1 cellular context compared by ENCODE assay signal in the genomic region with DNA sequence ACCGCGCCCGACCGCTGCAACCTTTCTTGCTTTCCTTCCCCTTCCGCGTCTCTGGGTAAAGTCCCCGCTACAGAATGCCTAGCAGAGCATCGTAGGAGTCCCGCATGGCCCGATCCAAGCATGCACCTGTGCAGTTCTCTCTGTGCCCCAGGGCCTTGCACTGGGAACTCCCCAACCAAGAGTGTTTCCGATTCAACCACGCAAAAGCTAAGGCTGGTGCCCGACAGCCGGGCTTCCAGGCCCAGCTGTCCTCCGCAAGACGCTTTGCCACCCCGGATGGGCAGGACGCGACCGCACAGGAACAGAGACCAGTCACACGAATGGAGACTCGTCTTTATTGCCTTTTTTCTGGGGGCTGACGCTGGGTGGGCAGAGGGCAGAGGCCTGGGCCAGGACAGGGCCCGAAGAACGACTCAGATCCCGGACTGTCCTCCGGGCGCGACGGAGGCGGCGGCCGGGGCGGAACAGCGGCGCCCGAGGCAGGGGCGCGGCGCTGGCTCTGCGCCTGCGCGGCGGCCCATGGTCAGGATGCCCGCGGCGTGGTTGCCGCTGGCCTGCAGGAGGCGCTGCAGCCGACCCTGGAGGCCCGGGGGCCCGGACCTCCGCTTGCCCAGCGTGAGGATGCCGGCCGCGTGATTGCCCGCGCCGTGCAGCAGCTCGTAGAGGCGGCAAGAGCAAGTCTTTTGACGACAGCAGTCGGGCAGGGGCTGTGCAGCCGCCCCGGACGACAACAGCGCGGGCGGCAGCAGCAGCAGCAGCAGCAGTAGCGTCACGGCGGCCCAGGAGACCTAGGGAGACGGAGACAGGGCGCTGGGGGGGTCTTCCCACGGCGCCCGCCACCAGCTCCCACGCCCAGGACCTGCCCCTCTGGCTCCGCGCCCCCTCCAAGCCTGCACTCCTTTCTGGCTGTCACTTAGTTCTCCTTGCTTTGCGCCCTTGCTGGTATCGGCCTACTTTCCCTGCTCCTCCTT.
TF ChIP-seq lines count a peak whose summit lies in the region.

No MANE protein-coding gene starts in this region.

TF ChIP-seq in HepG2, 621 proteins besides CTCF, POLR2A, EP300 and RAD21 (continued from another document and continues in another):
- peak; percentile 87; the same call in 1 of the 2 replicates for TF ChIP-seq KIAA2018 (CRISPR knock-in tag; IDR thresholded peaks at IDR 0.05; ENCODE audit: borderline replicate concordance)
- no peak for TF ChIP-seq GTF3A (CRISPR knock-in tag; conservative IDR thresholded peaks at IDR 0.05)
- peak; percentile 55 for TF ChIP-seq SP4 (CRISPR knock-in tag; IDR thresholded peaks at IDR 0.05)
- TF ChIP-seq NBN (conservative IDR thresholded peaks at IDR 0.05): no peak
- TF ChIP-seq THAP9 (CRISPR knock-in tag; IDR thresholded peaks at IDR 0.05; ENCODE audit: borderline replicate concordance): no peak; the same call in 1 of the 2 replicates
- TF ChIP-seq CREB3 (CRISPR knock-in tag; IDR thresholded peaks at IDR 0.05): peak; percentile 91
- TF ChIP-seq NFKB2 (CRISPR knock-in tag; IDR thresholded peaks at IDR 0.05; ENCODE audit: borderline replicate concordance): peak; percentile 92; the same call in 1 of the 2 replicates
- TF ChIP-seq ESRRA (CRISPR knock-in tag; IDR thresholded peaks at IDR 0.05; ENCODE audit: low read depth): peak; percentile 78
- no peak for TF ChIP-seq ZNF850 (CRISPR knock-in tag; conservative IDR thresholded peaks at IDR 0.05)
- TF ChIP-seq, protein P1, sequence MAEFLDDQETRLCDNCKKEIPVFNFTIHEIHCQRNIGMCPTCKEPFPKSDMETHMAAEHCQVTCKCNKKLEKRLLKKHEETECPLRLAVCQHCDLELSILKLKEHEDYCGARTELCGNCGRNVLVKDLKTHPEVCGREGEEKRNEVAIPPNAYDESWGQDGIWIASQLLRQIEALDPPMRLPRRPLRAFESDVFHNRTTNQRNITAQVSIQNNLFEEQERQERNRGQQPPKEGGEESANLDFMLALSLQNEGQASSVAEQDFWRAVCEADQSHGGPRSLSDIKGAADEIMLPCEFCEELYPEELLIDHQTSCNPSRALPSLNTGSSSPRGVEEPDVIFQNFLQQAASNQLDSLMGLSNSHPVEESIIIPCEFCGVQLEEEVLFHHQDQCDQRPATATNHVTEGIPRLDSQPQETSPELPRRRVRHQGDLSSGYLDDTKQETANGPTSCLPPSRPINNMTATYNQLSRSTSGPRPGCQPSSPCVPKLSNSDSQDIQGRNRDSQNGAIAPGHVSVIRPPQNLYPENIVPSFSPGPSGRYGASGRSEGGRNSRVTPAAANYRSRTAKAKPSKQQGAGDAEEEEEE (CRISPR knock-in tag; IDR thresholded peaks at IDR 0.05; ENCODE audit: borderline replicate concordance): no peak
- TF ChIP-seq ZNF430 (CRISPR knock-in tag; IDR thresholded peaks at IDR 0.05): peak; percentile 90
- TF ChIP-seq PHF8 (CRISPR knock-in tag; IDR thresholded peaks at IDR 0.05): peak; percentile 99
- no peak for TF ChIP-seq CBX5 (CRISPR knock-in tag; IDR thresholded peaks at IDR 0.05; ENCODE audit: borderline replicate concordance)
- peak; percentile 68; the same call in 1 of the 2 replicates for TF ChIP-seq SP140L (CRISPR knock-in tag; IDR thresholded peaks at IDR 0.05; ENCODE audit: borderline replicate concordance)
- peak; percentile 57; the same call in 1 of the 2 replicates for TF ChIP-seq TFAP4 (IDR thresholded peaks at IDR 0.05; ENCODE audit: borderline replicate concordance, low read depth)
- no peak for TF ChIP-seq ZMAT5 (CRISPR knock-in tag; IDR thresholded peaks at IDR 0.05; ENCODE audit: borderline replicate concordance, low read depth)
- no peak for TF ChIP-seq PLRG1 (conservative IDR thresholded peaks at IDR 0.05)
- peak; percentile 57; the same call in 1 of the 2 replicates for TF ChIP-seq TSC22D2 (CRISPR knock-in tag; IDR thresholded peaks at IDR 0.05; ENCODE audit: borderline replicate concordance)
- TF ChIP-seq, protein P2, sequence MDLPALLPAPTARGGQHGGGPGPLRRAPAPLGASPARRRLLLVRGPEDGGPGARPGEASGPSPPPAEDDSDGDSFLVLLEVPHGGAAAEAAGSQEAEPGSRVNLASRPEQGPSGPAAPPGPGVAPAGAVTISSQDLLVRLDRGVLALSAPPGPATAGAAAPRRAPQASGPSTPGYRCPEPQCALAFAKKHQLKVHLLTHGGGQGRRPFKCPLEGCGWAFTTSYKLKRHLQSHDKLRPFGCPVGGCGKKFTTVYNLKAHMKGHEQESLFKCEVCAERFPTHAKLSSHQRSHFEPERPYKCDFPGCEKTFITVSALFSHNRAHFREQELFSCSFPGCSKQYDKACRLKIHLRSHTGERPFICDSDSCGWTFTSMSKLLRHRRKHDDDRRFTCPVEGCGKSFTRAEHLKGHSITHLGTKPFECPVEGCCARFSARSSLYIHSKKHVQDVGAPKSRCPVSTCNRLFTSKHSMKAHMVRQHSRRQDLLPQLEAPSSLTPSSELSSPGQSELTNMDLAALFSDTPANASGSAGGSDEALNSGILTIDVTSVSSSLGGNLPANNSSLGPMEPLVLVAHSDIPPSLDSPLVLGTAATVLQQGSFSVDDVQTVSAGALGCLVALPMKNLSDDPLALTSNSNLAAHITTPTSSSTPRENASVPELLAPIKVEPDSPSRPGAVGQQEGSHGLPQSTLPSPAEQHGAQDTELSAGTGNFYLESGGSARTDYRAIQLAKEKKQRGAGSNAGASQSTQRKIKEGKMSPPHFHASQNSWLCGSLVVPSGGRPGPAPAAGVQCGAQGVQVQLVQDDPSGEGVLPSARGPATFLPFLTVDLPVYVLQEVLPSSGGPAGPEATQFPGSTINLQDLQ (CRISPR knock-in tag; IDR thresholded peaks at IDR 0.05): no peak
- TF ChIP-seq, protein P3, sequence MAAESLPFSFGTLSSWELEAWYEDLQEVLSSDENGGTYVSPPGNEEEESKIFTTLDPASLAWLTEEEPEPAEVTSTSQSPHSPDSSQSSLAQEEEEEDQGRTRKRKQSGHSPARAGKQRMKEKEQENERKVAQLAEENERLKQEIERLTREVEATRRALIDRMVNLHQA (CRISPR knock-in tag; IDR thresholded peaks at IDR 0.05): no peak
- peak; percentile 77 for TF ChIP-seq KAT8 (CRISPR knock-in tag; IDR thresholded peaks at IDR 0.05)
- no peak; the same call in 1 of the 2 replicates for TF ChIP-seq DNMT1 (CRISPR knock-in tag; IDR thresholded peaks at IDR 0.05)
- TF ChIP-seq HMG20B (CRISPR knock-in tag; conservative IDR thresholded peaks at IDR 0.05): peak; percentile 66; the same call in 1 of the 2 replicates
- TF ChIP-seq, protein P4, sequence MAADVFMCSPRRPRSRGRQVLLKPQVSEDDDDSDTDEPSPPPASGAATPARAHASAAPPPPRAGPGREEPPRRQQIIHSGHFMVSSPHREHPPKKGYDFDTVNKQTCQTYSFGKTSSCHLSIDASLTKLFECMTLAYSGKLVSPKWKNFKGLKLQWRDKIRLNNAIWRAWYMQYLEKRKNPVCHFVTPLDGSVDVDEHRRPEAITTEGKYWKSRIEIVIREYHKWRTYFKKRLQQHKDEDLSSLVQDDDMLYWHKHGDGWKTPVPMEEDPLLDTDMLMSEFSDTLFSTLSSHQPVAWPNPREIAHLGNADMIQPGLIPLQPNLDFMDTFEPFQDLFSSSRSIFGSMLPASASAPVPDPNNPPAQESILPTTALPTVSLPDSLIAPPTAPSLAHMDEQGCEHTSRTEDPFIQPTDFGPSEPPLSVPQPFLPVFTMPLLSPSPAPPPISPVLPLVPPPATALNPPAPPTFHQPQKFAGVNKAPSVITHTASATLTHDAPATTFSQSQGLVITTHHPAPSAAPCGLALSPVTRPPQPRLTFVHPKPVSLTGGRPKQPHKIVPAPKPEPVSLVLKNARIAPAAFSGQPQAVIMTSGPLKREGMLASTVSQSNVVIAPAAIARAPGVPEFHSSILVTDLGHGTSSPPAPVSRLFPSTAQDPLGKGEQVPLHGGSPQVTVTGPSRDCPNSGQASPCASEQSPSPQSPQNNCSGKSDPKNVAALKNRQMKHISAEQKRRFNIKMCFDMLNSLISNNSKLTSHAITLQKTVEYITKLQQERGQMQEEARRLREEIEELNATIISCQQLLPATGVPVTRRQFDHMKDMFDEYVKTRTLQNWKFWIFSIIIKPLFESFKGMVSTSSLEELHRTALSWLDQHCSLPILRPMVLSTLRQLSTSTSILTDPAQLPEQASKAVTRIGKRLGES (CRISPR knock-in tag; IDR thresholded peaks at IDR 0.05; ENCODE audit: borderline replicate concordance): 0 out of 2 replicates have a peak, but pooled peaks have one; percentile 24
- TF ChIP-seq MBNL3 (CRISPR knock-in tag; conservative IDR thresholded peaks at IDR 0.05): no peak
- peak; percentile 73 for TF ChIP-seq MYNN (CRISPR knock-in tag; IDR thresholded peaks at IDR 0.05; ENCODE audit: low read depth)
- TF ChIP-seq ZFP36L1 (CRISPR knock-in tag; IDR thresholded peaks at IDR 0.05): peak; percentile 64; the same call in 1 of the 2 replicates
